In genomic region chr1:23902611-23903278, GRCh38 we compare ENCODE assay signal across 12 cellular contexts. TPM values are rescaled to one million over a fixed set of nuclear protein-coding genes. Genes with fewer than 3 reads are reported as not detected.
DNase-seq lines count a peak whose midpoint lies in the region; ATAC-seq, FAIRE-seq and TF ChIP-seq lines count a peak whose summit lies in the region.
"Had no signal": no experiment of that assay in that cellular context is flagged by ENCODE, and none has a peak within 500 bp of the region (broad histone marks: within the 10 kb centered on the region; RNA-seq: fewer than 3 reads in every experiment).

No MANE protein-coding gene starts in this region.

- H3K27me3 Mint-ChIP-seq in progenitor cell of endocrine pancreas, result peaks cover 68% of the 10 kb centered on the region

- H3K27ac Mint-ChIP-seq in progenitor cell of endocrine pancreas, result no peak overlapping the region

- H3K9me2 ChIP-seq in hepatocyte (replicated peaks; ENCODE audit: insufficient read depth), result no peaks in the 10 kb centered on the region

- H3K36me3 ChIP-seq in BLaER1, result no peaks in the 10 kb centered on the region
- no peaks in the 10 kb centered on the region for H3K36me3 ChIP-seq in adipocyte (ENCODE audit: control insufficient read depth, insufficient read depth, low read length, severe bottlenecking)
- no peaks in the 10 kb centered on the region for H3K36me3 ChIP-seq in hepatocyte (replicated peaks; ENCODE audit: insufficient read depth, low read depth)

- TF ChIP-seq CTCF in hepatocyte (IDR thresholded peaks at IDR 0.05; ENCODE audit: poor library complexity), result no peak
- no peak for TF ChIP-seq CTCF in progenitor cell of endocrine pancreas (IDR thresholded peaks at IDR 0.05; ENCODE audit: unreplicated experiment)

- ATAC-seq in GM21723 (IDR thresholded peaks at IDR 0.05; ENCODE audit: unreplicated experiment) (no peak), HG02678 (IDR thresholded peaks at IDR 0.05; ENCODE audit: unreplicated experiment) (no peak)

- H3K4me1 Mint-ChIP-seq in progenitor cell of endocrine pancreas (ENCODE audit: low read depth), result no peaks in the 10 kb centered on the region

- H3K4me1 ChIP-seq in BLaER1 (peaks cover 3% of the 10 kb centered on the region; the same call in 1 of the 2 replicates), adipocyte (ENCODE audit: control insufficient read depth, insufficient read depth, low read length) (no peaks in the 10 kb centered on the region), hepatocyte (ENCODE audit: insufficient read depth) (no peaks in the 10 kb centered on the region)
- H3K4me1 ChIP-seq: Caco-2 had no signal

- H3K4me3 ChIP-seq in BLaER1, result peak overlapping the region; percentile 38; the same call in 1 of the 2 replicates
- peak overlapping the region; percentile 17 for H3K4me3 ChIP-seq in adipocyte (ENCODE audit: low read length)
- H3K4me3 ChIP-seq in hepatocyte, result no peak overlapping the region

- no peaks in the 10 kb centered on the region for H3K36me3 Mint-ChIP-seq in progenitor cell of endocrine pancreas (ENCODE audit: insufficient read depth)

- peaks cover 11% of the 10 kb centered on the region; the same call in 1 of the 2 replicates for H3K9me3 ChIP-seq in BLaER1
- no peaks in the 10 kb centered on the region for H3K9me3 ChIP-seq in adipocyte (ENCODE audit: control insufficient read depth, low read length)
- no peaks in the 10 kb centered on the region for H3K9me3 ChIP-seq in hepatocyte (ENCODE audit: low read depth)
- H3K9me3 ChIP-seq: Caco-2 had no signal

- no peaks in the 10 kb centered on the region for H3K9me3 Mint-ChIP-seq in progenitor cell of endocrine pancreas (ENCODE audit: low read depth)

- peak overlapping the region; percentile 26 for H3K4me2 ChIP-seq in BLaER1
- H3K4me2 ChIP-seq in hepatocyte, result peak overlapping the region; percentile 78

- no peak for TF ChIP-seq POLR2A in GM12892 (IDR thresholded peaks at IDR 0.05; ENCODE audit: low read depth, low read length)

- H4K20me1 ChIP-seq in BLaER1 (no peaks in the 10 kb centered on the region), hepatocyte (ENCODE audit: insufficient read depth, poor library complexity, severe bottlenecking) (no peaks in the 10 kb centered on the region)

- DNase-seq in adipocyte (ENCODE audit: low read depth) (peak; percentile 15), hepatocyte (ENCODE audit: low spot score) (peak; percentile 35), progenitor cell of endocrine pancreas (ENCODE audit: low spot score, unreplicated experiment) (no peak), GM12892 (ENCODE audit: insufficient read length) (no peak), NCI-H1105 treated with DMSO at 0.1 percent for 48 hours (lab: John Stamatoyannopoulos, UW) (no peak)
- DNase-seq: Caco-2, dermis blood vessel endothelial cell, MV-4-11, SHP77 treated with DMSO at 0.1 percent for 48 hours had no signal

- H3K79me2 ChIP-seq in hepatocyte, result no peaks in the 10 kb centered on the region

- H3K9ac ChIP-seq in BLaER1 (no peak overlapping the region), adipocyte (ENCODE audit: low read length) (no peak overlapping the region)

- peaks cover 52% of the 10 kb centered on the region for H3K27me3 ChIP-seq in BLaER1
- peaks cover 49% of the 10 kb centered on the region for H3K27me3 ChIP-seq in adipocyte (replicated peaks; ENCODE audit: control insufficient read depth, insufficient read depth, low read length)
- peaks cover 38% of the 10 kb centered on the region for H3K27me3 ChIP-seq in hepatocyte

- no peak for FAIRE-seq in GM12892 (lab: Jason Lieb, UNC)

- 14% methylated on average over 64 of the region's 78 CpGs for WGBS in hepatocyte (ENCODE audit: low lambda C conversion rate, missing lambda C conversion rate)

- H2AFZ ChIP-seq in hepatocyte, result no peak overlapping the region

- H3K27ac ChIP-seq in BLaER1, result no peak overlapping the region
- H3K27ac ChIP-seq in hepatocyte, result no peak overlapping the region

- H3K4me3 Mint-ChIP-seq in progenitor cell of endocrine pancreas (ENCODE audit: low read depth), result peak overlapping the region; percentile 41

RNA-seq across cellular contexts. Expression of gene CNR2, which starts 10.4 kb away (rescaled TPM):
- total RNA-seq in hepatocyte, result not detected in 2 replicates
- not detected in 2 replicates for polyA plus RNA-seq in hepatocyte
- total RNA-seq in progenitor cell of endocrine pancreas, result not detected in 2 replicates
- 5.2 TPM for polyA plus RNA-seq in GM12892 (2012; ENCODE audit: missing spikeins)
- total RNA-seq: Caco-2, dermis blood vessel endothelial cell had no signal

RNA-seq across cellular contexts. Expression of gene FUCA1, which starts 34.7 kb away (rescaled TPM):
- total RNA-seq in hepatocyte (59.0 and 69.4 TPM in 2 replicates), progenitor cell of endocrine pancreas (18.1 and 18.8 TPM in 2 replicates)
- polyA plus RNA-seq in hepatocyte, result 55.3 and 74.2 TPM in 2 replicates
- 48.9 TPM for polyA plus RNA-seq in GM12892 (2012; ENCODE audit: missing spikeins)

RNA-seq across cellular contexts. Expression of gene PNRC2, which starts 56.9 kb away (rescaled TPM):
- total RNA-seq in hepatocyte (107 and 122 TPM in 2 replicates), progenitor cell of endocrine pancreas (148 and 158 TPM in 2 replicates)
- 65.8 and 75.4 TPM in 2 replicates for polyA plus RNA-seq in hepatocyte
- polyA plus RNA-seq in GM12892 (2012; ENCODE audit: missing spikeins), result 112 TPM

Comparison
In these comparisons a context has a peak if more than half of its experiments do, and no peak if none do; other contexts are left out.
1. DNase-seq: peak in adipocyte (single experiment) and hepatocyte (single experiment); none in progenitor cell of endocrine pancreas (single experiment), GM12892 (single experiment) and NCI-H1105 treated with DMSO at 0.1 percent for 48 hours (single experiment).